Comparison of ENCODE assay signal across 8 cellular contexts in genomic region chr3:170154569-170155143, GRCh38. TPM values are rescaled to one million over a fixed set of nuclear protein-coding genes. Genes with fewer than 3 reads are reported as not detected.
DNase-seq lines count a peak whose midpoint lies in the region; ATAC-seq and TF ChIP-seq lines count a peak whose summit lies in the region.

No MANE protein-coding gene starts in this region.

- no peak for TF ChIP-seq CTCF in activated B cell treated with CpG ODN at 0.5 μM for 24 hours (IDR thresholded peaks at IDR 0.05)

- H3K4me3 ChIP-seq in CD4-positive, CD25-positive, alpha-beta regulatory T cell (ENCODE audit: low read depth, low read length) = peak overlapping the region; percentile 60
- H3K4me3 ChIP-seq in thymus (ENCODE audit: low read length) = no peak overlapping the region

- peaks cover 33% of the 10 kb centered on the region for H3K36me3 Mint-ChIP-seq in CD4-positive, CD25-positive, alpha-beta regulatory T cell
- H3K36me3 Mint-ChIP-seq in activated B cell treated with CpG ODN at 0.5 μM for 24 hours (ENCODE audit: low read depth) = peaks cover 44% of the 10 kb centered on the region

- H3K27ac ChIP-seq in CD4-positive, CD25-positive, alpha-beta regulatory T cell (ENCODE audit: insufficient read depth, low read length, poor library complexity, severe bottlenecking) = peak overlapping the region; percentile 61
- H3K27ac ChIP-seq in thymus (ENCODE audit: low read depth) = peak overlapping the region; percentile 77

- peaks cover 20 to 71% (median 53%) of the 10 kb centered on the region in 4 donors for H3K4me1 Mint-ChIP-seq in CD4-positive, CD25-positive, alpha-beta regulatory T cell
- peaks cover 66% of the 10 kb centered on the region for H3K4me1 Mint-ChIP-seq in activated B cell treated with CpG ODN at 0.5 μM for 24 hours

- H3K9me3 ChIP-seq in CD4-positive, CD25-positive, alpha-beta regulatory T cell (ENCODE audit: control insufficient read depth in 2 of 2, low read length in 2 of 2) = no peaks in the 10 kb centered on the region
- no peaks in the 10 kb centered on the region for H3K9me3 ChIP-seq in thymus (ENCODE audit: control insufficient read depth)

- POLR2A ChIA-PET in activated B cell treated with CpG ODN at 0.5 μM for 24 hours (lab: Charles Lee) = interaction anchor here (1.0 to 2.0 kb wide), 6 partner anchors 9 to 341 kb away, joined by 3 to 18 read pairs (median 5); partner anchors contain the start of genes PHC3, SEC62 and SKIL

- H3K27ac Mint-ChIP-seq in CD4-positive, CD25-positive, alpha-beta regulatory T cell = peak overlapping the region; percentile 95 to 96 (median 96)
- peak overlapping the region; percentile 99 for H3K27ac Mint-ChIP-seq in activated B cell treated with CpG ODN at 0.5 μM for 24 hours

- no peaks in the 10 kb centered on the region for H3K27me3 ChIP-seq in CD4-positive, CD25-positive, alpha-beta regulatory T cell (ENCODE audit: control insufficient read depth, insufficient read depth, low read length)
- no peaks in the 10 kb centered on the region for H3K27me3 ChIP-seq in thymus (ENCODE audit: control insufficient read depth, insufficient read depth)

- peak in 2 of 3 donors; percentile 31 to 70 for DNase-seq in CD4-positive, CD25-positive, alpha-beta regulatory T cell
- DNase-seq in activated B cell treated with CpG ODN at 0.5 μM for 24 hours (no peak), NCI-H2081 treated with DMSO at 0.1 percent for 48 hours (lab: John Stamatoyannopoulos, UW) (no peak), posterior cingulate gyrus (no peak), hippocampal formation (lab: John Stamatoyannopoulos, UW) (no peak)

- H3K27me3 Mint-ChIP-seq in CD4-positive, CD25-positive, alpha-beta regulatory T cell = no peaks in the 10 kb centered on the region
- H3K27me3 Mint-ChIP-seq in activated B cell treated with CpG ODN at 0.5 μM for 24 hours = no peaks in the 10 kb centered on the region

- peaks cover 55% of the 10 kb centered on the region for H3K4me1 ChIP-seq in CD4-positive, CD25-positive, alpha-beta regulatory T cell (ENCODE audit: control insufficient read depth, insufficient read depth, low read length, poor library complexity, severe bottlenecking)
- H3K4me1 ChIP-seq in thymus (ENCODE audit: control insufficient read depth, insufficient read depth, low read length) = peaks cover 8% of the 10 kb centered on the region

- intact Hi-C loops in activated B cell treated with CpG ODN at 0.5 μM for 24 hours (cut with micrococcal nuclease) = loop anchor here (1.0 to 2.0 kb wide), 4 partner anchors 10 to 27 kb away; partner anchors contain the start of gene PHC3
- intact Hi-C loops in posterior cingulate gyrus (cut with DNase I) = no loop called here

- H3K9me3 Mint-ChIP-seq in CD4-positive, CD25-positive, alpha-beta regulatory T cell = peaks cover 0 to 2% (median 0%) of the 10 kb centered on the region in 7 donors
- H3K9me3 Mint-ChIP-seq in activated B cell treated with CpG ODN at 0.5 μM for 24 hours = no peaks in the 10 kb centered on the region

- peaks cover 13% of the 10 kb centered on the region for H3K36me3 ChIP-seq in CD4-positive, CD25-positive, alpha-beta regulatory T cell (ENCODE audit: control insufficient read depth, insufficient read depth, low read length)
- H3K36me3 ChIP-seq in thymus (ENCODE audit: control insufficient read depth, insufficient read depth) = peaks cover 3% of the 10 kb centered on the region

- peak; percentile 76 to 82 for ATAC-seq in CD4-positive, CD25-positive, alpha-beta regulatory T cell (ENCODE audit: low read depth in 2 of 2)
- peak; percentile 95 for ATAC-seq in GM19395 (IDR thresholded peaks at IDR 0.05; ENCODE audit: unreplicated experiment)
- ATAC-seq in HG03378 (IDR thresholded peaks at IDR 0.05; ENCODE audit: unreplicated experiment) = peak; percentile 96
- ATAC-seq in activated B cell treated with CpG ODN at 0.5 μM for 24 hours (ENCODE audit: low read depth) = peak; percentile 87

- 35% methylated on average over 3 of the region's 3 CpGs for WGBS in thymus

- CTCF ChIA-PET in activated B cell treated with CpG ODN at 0.5 μM for 24 hours (lab: Charles Lee) = interaction anchor here (0.6 to 1.5 kb wide), 2 partner anchors 9 to 26 kb away, joined by 3 read pairs; no protein-coding TSS in a partner anchor

- H3K4me3 Mint-ChIP-seq in CD4-positive, CD25-positive, alpha-beta regulatory T cell = peak overlapping the region; percentile 79 to 87 (median 82)
- H3K4me3 Mint-ChIP-seq in activated B cell treated with CpG ODN at 0.5 μM for 24 hours = peak overlapping the region; percentile 78

RNA-seq across cellular contexts. Expression of gene PHC3, which starts 26.9 kb away (rescaled TPM):
- 177 TPM for total RNA-seq in CD4-positive, CD25-positive, alpha-beta regulatory T cell
- 10 to 100 TPM; 38.5 to 50.1 (median 42.7) TPM for polyA plus RNA-seq in CD4-positive, CD25-positive, alpha-beta regulatory T cell
- 105 TPM in 2 replicates for total RNA-seq in activated B cell treated with CpG ODN at 0.5 μM for 24 hours
- polyA plus RNA-seq in thymus = 11.7 TPM

Comparison
In these comparisons a context has a peak if more than half of its experiments do, and no peak if none do; other contexts are left out.
1. DNase-seq: peak in CD4-positive, CD25-positive, alpha-beta regulatory T cell (2 of 3); none in activated B cell treated with CpG ODN at 0.5 μM for 24 hours (single experiment), NCI-H2081 treated with DMSO at 0.1 percent for 48 hours (single experiment), posterior cingulate gyrus (0 of 10) and hippocampal formation (0 of 2).
2. Peak in every context shown above with its lines, with median percentiles within 50 percentile points of each other: ATAC-seq.